ENCODE assay signal across 8 cellular contexts in the genomic region with DNA sequence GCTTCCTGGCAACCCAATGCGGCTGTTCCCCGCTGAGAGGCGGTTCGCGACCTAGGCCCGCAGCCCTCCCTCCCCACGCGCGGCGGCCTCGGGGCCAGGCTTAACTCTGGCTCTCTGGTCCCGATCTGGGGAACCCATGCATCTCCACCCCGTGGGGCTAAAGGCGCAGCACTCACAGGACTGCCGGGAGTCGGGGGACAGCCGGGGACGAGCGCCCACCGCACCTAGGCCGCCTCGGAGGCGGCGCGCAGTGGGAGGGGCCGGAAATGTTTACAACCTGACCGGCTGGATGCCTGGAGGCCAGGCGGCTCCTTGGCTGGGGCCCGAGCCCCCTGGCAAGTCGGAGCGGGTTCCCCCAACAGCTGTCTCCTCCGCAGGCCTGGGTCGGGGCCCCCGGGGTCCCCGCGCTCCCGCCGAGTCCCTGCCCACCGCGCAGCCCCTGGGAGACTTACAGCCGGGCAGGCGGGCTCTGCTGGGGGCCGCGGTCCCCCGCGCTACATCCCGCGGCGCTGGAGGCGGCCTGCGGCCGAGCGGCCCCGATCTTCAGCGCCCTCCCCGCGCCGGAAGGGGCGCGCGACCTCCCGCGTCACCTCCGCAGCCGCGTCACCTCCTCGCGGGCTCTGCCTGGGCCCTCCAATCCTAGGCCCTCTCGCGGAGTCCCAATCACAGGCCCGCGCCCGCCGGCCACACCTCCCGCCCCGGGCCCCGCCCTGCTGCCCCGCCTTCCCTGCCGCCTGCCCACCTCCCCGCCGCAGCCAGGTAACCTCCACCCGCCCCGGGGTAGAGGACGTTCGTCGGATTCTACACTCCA. TPM values are rescaled to one million over a fixed set of nuclear protein-coding genes. Genes with fewer than 3 reads are reported as not detected.
A peak's percentile ranks its signal among the peaks of the same experiment; 100 is the strongest.
DNase-seq lines count a peak whose midpoint lies in the region; ATAC-seq lines count a peak whose summit lies in the region.

A gene with protein sequence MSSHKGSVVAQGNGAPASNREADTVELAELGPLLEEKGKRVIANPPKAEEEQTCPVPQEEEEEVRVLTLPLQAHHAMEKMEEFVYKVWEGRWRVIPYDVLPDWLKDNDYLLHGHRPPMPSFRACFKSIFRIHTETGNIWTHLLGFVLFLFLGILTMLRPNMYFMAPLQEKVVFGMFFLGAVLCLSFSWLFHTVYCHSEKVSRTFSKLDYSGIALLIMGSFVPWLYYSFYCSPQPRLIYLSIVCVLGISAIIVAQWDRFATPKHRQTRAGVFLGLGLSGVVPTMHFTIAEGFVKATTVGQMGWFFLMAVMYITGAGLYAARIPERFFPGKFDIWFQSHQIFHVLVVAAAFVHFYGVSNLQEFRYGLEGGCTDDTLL (minus strand): TSS at position 580 of the 811 bp plus-strand sequence. CDS start 7,242 bp downstream, outside the sequence.

- peak within 1 kb of the TSS; percentile 93 for H3K4me2 ChIP-seq in mesenchymal stem cell (ENCODE audit: low read length, poor library complexity, severe bottlenecking)

- no peaks in the 10 kb centered on the region for H3K9me3 ChIP-seq in mesenchymal stem cell (ENCODE audit: control insufficient read depth, low read length)

- peak within 1 kb of the TSS; percentile 96 for H4K8ac ChIP-seq in mesenchymal stem cell (ENCODE audit: low read length)

- H2BK5ac ChIP-seq in mesenchymal stem cell (ENCODE audit: low read depth, low read length, poor library complexity, severe bottlenecking) = no peak within 1 kb of the TSS

- H2AFZ ChIP-seq in mesenchymal stem cell (ENCODE audit: low read depth, low read length) = peak within 1 kb of the TSS; percentile 67

- H4K91ac ChIP-seq in mesenchymal stem cell (ENCODE audit: low read length) = no peak within 1 kb of the TSS

- peak within 1 kb of the TSS; percentile 94 for H2BK120ac ChIP-seq in mesenchymal stem cell (ENCODE audit: low read depth, low read length)

- no peaks in the 10 kb centered on the region for H3K27me3 ChIP-seq in mesenchymal stem cell (ENCODE audit: control insufficient read depth in 1 of 2, insufficient read depth in 1 of 2, low read length in 2 of 2)

- peaks cover 19% of the 10 kb centered on the region for H3K79me1 ChIP-seq in mesenchymal stem cell (replicated peaks; ENCODE audit: low read length, poor library complexity, severe bottlenecking)

- H3K27me3 Mint-ChIP-seq in effector memory CD8-positive, alpha-beta T cell = no peaks in the 10 kb centered on the region

- H3K18ac ChIP-seq in mesenchymal stem cell (ENCODE audit: low read depth in 1 of 2, low read length in 2 of 2) = peak within 1 kb of the TSS; percentile 78 to 80

- peak within 1 kb of the TSS in 1 of 2 experiments; percentile 44 for H3K14ac ChIP-seq in mesenchymal stem cell (ENCODE audit: low read length in 2 of 2)

- H3K27ac Mint-ChIP-seq in effector memory CD8-positive, alpha-beta T cell = peak within 1 kb of the TSS; percentile 88 to 95

- H2BK12ac ChIP-seq in mesenchymal stem cell (ENCODE audit: low read length in 2 of 2) = peak within 1 kb of the TSS in 1 of 2 experiments; percentile 38

- peaks cover 3% of the 10 kb centered on the region for H3K4me1 ChIP-seq in mesenchymal stem cell (ENCODE audit: control insufficient read depth, insufficient read depth, low read depth, low read length)

- DNase-seq in COLO829 (ENCODE audit: low spot score) (peak; percentile 93), HPDE6-E6E7 (ENCODE audit: extremely low spot score) (peak; percentile 87), mesenchymal stem cell (peak; percentile 87)
- DNase-seq in NK-92 treated with Interleukin-12 subunit alpha and Interleukin-12 subunit beta, amount 100 ng/mL, for 24 hours (lab: John Stamatoyannopoulos, UW) = peak; percentile 85
- DNase-seq in activated CD8-positive, alpha-beta memory T cell treated with anti-CD3 and anti-CD28 coated beads for 48 hours (ENCODE audit: low read depth in 2 of 3, low spot score in 2 of 3) = peak; percentile 75 to 81 (median 81)
- peak; percentile 90 to 94 (median 90) for DNase-seq in effector memory CD8-positive, alpha-beta T cell
- peak; percentile 90 for DNase-seq in stimulated activated CD8-positive, alpha-beta memory T cell treated with anti-CD3 and anti-CD28 coated beads, Interleukin-12 subunit alpha, Interleukin-12 subunit beta, amount 100 ng/mL, for 4 hours (ENCODE audit: low read depth)

- H3K36me3 Mint-ChIP-seq in effector memory CD8-positive, alpha-beta T cell (ENCODE audit: insufficient read depth) = peaks cover 5% of the 10 kb centered on the region

- H3K4me3 Mint-ChIP-seq in effector memory CD8-positive, alpha-beta T cell = peak within 1 kb of the TSS; percentile 84 to 86

- H3K9ac ChIP-seq in mesenchymal stem cell (ENCODE audit: low read length) = peak within 1 kb of the TSS; percentile 96

- ATAC-seq in GM19467 (IDR thresholded peaks at IDR 0.05; ENCODE audit: unreplicated experiment) = peak; percentile 96
- ATAC-seq in effector memory CD8-positive, alpha-beta T cell (replicated peaks) = peak; percentile 92

- H3K4me1 Mint-ChIP-seq in effector memory CD8-positive, alpha-beta T cell (ENCODE audit: low read depth in 2 of 2) = peaks cover 18 to 39% of the 10 kb centered on the region in 2 donors

- H3K27ac ChIP-seq in mesenchymal stem cell (ENCODE audit: low read length, poor library complexity, severe bottlenecking) = no peak within 1 kb of the TSS

- no peaks in the 10 kb centered on the region for H3K9me3 Mint-ChIP-seq in effector memory CD8-positive, alpha-beta T cell

- peak within 1 kb of the TSS; percentile 91 for H2BK15ac ChIP-seq in mesenchymal stem cell (ENCODE audit: low read depth, poor library complexity, severe bottlenecking)

- peak within 1 kb of the TSS in 1 of 2 experiments; percentile 83 for H3K23ac ChIP-seq in mesenchymal stem cell (ENCODE audit: low read length in 2 of 2)

- H3K36me3 ChIP-seq in mesenchymal stem cell (ENCODE audit: control insufficient read depth in 1 of 2, insufficient read depth in 2 of 2, low read depth in 1 of 2, low read length in 2 of 2) = peaks cover 19 to 25% of the 10 kb centered on the region in 2 experiments

- peak within 1 kb of the TSS; percentile 13 to 68 for H3K4ac ChIP-seq in mesenchymal stem cell (ENCODE audit: low read depth in 1 of 2, low read length in 2 of 2)

- peak within 1 kb of the TSS; percentile 90 to 96 for H3K4me3 ChIP-seq in mesenchymal stem cell (ENCODE audit: insufficient read depth in 1 of 2, low read depth in 1 of 2, low read length in 2 of 2)

- no peak within 1 kb of the TSS for H2AK5ac ChIP-seq in mesenchymal stem cell (ENCODE audit: low read length, severe bottlenecking)

- under 1% methylated on average over 73 of the region's 86 CpGs for whole genome bisulfite sequencing in mesenchymal stem cell

RNA-seq across cellular contexts. Expression of the gene that starts here (rescaled TPM):
- 84.7 TPM for polyA plus RNA-seq in mesenchymal stem cell (2013, experiment 1 of 2)
- 85.2 TPM for polyA plus RNA-seq in mesenchymal stem cell (2013, experiment 2 of 2)
